Comparison of ENCODE assay signal across 18 cellular contexts in genomic region chr6:84639396-84639795, GRCh38.
DNase-seq lines count a peak whose midpoint lies in the region; ATAC-seq, FAIRE-seq and TF ChIP-seq lines count a peak whose summit lies in the region.
"Had no signal": no experiment of that assay in that cellular context is flagged by ENCODE, and none has a peak within 500 bp of the region (broad histone marks: within the 10 kb centered on the region; RNA-seq: fewer than 3 reads in every experiment).

No MANE protein-coding gene starts in this region.

- H4K20me1 ChIP-seq in PC-3 (ENCODE audit: low read length), result no peaks in the 10 kb centered on the region

- CTCF ChIA-PET in PC-3 (lab: Charles Lee), result no interaction called here

- intact Hi-C loops in PC-3 (cut with micrococcal nuclease), result no loop called here
- intact Hi-C loops in left lung (cut with DNase I), result no loop called here

- H3K4me2 ChIP-seq in PC-3 (ENCODE audit: low read length), result peak overlapping the region; percentile 24; the same call in 1 of the 2 replicates
- H3K4me2 ChIP-seq: KMS-11 had no signal

- POLR2A ChIA-PET in PC-3 (lab: Charles Lee; ENCODE audit: unreplicated experiment), result no interaction called here

- DNase-seq in ELR (ENCODE audit: low read depth) (peak; percentile 74), PC-3 (peak; percentile 49), bronchial epithelial cell (ENCODE audit: low read depth) (peak; percentile 59), NOMO-1 treated with dmso at 0.1 percent for 144 hours (lab: John Stamatoyannopoulos, UW; ENCODE audit: unreplicated experiment) (no peak), left lung (no peak)
- DNase-seq: ACHN, DMS79 treated with DMSO at 0.1 percent for 48 hours, GF-D8, NCI-H1417 treated with DMSO at 0.1 percent for 48 hours, NCI-H2029, SHP77 treated with DMSO at 0.1 percent for 48 hours, T-cell had no signal

- H3K4me3 ChIP-seq in PC-3 (ENCODE audit: low read length) (no peak overlapping the region), bronchial epithelial cell (ENCODE audit: low read depth, low read length) (no peak overlapping the region), left lung (no peak overlapping the region)

- FAIRE-seq in bronchial epithelial cell (lab: Jason Lieb, UNC), result no peak
- FAIRE-seq: H1, RCC 7860 had no signal

- peaks cover 22% of the 10 kb centered on the region for H3K4me1 ChIP-seq in PC-3 (ENCODE audit: insufficient read depth, low read length)
- no peaks in the 10 kb centered on the region for H3K4me1 ChIP-seq in left lung

- TF ChIP-seq CTCF in PC-3 (conservative IDR thresholded peaks at IDR 0.05; ENCODE audit: low read depth, low read length), result no peak
- no peak for TF ChIP-seq CTCF in bronchial epithelial cell (IDR thresholded peaks at IDR 0.05; ENCODE audit: insufficient read depth, low read length, severe bottlenecking)
- no peak for TF ChIP-seq CTCF in left lung (IDR thresholded peaks at IDR 0.05)

- H3F3A ChIP-seq in PC-3 (ENCODE audit: low read length, unreplicated experiment), result no peaks in the 10 kb centered on the region

- H3K36me3 ChIP-seq in PC-3 (ENCODE audit: low read depth, low read length) (no peaks in the 10 kb centered on the region), bronchial epithelial cell (ENCODE audit: control insufficient read depth, insufficient read depth, low read length) (no peaks in the 10 kb centered on the region), left lung (no peaks in the 10 kb centered on the region)

- H3K9ac ChIP-seq in PC-3 (ENCODE audit: low read length), result no peak overlapping the region
- H3K9ac ChIP-seq: KMS-11 had no signal

- no peaks in the 10 kb centered on the region for H3K27me3 ChIP-seq in PC-3 (ENCODE audit: low read length)
- H3K27me3 ChIP-seq in bronchial epithelial cell (ENCODE audit: control insufficient read depth, insufficient read depth, low read length), result no peaks in the 10 kb centered on the region
- no peaks in the 10 kb centered on the region for H3K27me3 ChIP-seq in left lung

- H3K9me3 ChIP-seq in PC-3 (ENCODE audit: low read length) (no peaks in the 10 kb centered on the region), left lung (no peaks in the 10 kb centered on the region)

- no peaks in the 10 kb centered on the region for H3K9me2 ChIP-seq in PC-3 (replicated peaks; ENCODE audit: low read length)

- H3K27ac ChIP-seq in PC-3 (ENCODE audit: low read length) (no peak overlapping the region), left lung (no peak overlapping the region)
- H3K27ac ChIP-seq: KMS-11 had no signal

- H3K79me2 ChIP-seq in PC-3 (ENCODE audit: low read length), result no peaks in the 10 kb centered on the region

- no TSS peak for BruUV-seq in PC-3 (replicated peaks; lab: Mats Ljungman, UMichigan)

- no peak overlapping the region for H2AFZ ChIP-seq in PC-3 (ENCODE audit: low read length)

- ATAC-seq in PC-3, result no peak
- ATAC-seq in HG03432 (IDR thresholded peaks at IDR 0.05; ENCODE audit: unreplicated experiment), result no peak
- ATAC-seq in GM19351 (IDR thresholded peaks at IDR 0.05; ENCODE audit: unreplicated experiment), result no peak
- ATAC-seq in left lung, result no peak
- ATAC-seq: SK-N-SH treated with all-trans-retinoic acid at 6 μM for 48 hours, T-cell had no signal

Comparison
In these comparisons a context has a peak if more than half of its experiments do, and no peak if none do; other contexts are left out.
1. DNase-seq: peak in ELR (single experiment), PC-3 (single experiment) and bronchial epithelial cell (single experiment); none in NOMO-1 treated with dmso at 0.1 percent for 144 hours (single experiment) and left lung (0 of 2).